Comparison of ENCODE assay signal across 8 cellular contexts in the genomic region with DNA sequence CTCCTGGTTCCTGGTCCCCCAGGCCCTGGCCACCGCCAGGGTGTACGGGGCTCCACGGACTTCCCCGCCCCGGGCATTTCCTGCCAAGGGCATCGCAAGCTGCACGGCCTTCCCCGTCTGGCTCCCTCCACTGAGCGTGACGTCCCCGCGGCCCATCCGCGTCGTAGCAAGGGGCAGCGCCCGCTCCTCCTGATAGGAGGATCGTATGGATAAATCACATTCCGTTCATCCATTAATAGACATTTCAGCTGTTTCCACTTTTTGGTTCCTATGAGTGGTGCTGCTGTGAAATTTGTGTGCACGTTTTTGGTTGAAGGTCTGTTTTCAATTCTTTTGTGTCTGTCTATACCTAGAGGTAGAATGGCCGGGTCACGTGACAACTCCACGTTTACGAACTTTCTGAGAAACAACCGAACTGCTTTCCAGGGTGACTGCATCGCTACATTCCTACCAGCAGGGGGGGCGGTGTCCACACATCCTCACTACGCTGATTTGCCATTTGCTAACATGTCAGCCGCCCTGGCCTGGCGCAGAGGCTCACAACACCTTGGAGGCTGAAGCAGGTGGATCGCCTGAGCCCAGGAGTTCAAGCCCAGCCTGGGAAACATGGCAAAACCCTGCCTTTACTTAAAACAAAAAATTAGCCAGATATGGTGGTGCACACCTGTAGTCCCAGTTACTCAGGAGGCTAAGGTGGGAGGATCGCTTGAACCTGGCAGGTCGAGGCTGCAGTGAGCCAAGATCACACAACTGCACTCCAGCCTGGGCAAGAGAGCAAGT. TPM values are rescaled to one million over a fixed set of nuclear protein-coding genes. Genes with fewer than 3 reads are reported as not detected.
DNase-seq lines count a peak whose midpoint lies in the region; ATAC-seq, FAIRE-seq and TF ChIP-seq lines count a peak whose summit lies in the region.

No MANE protein-coding gene starts in this region.

- H2BK12ac ChIP-seq in trophoblast cell (ENCODE audit: low read length): no peak overlapping the region

- no peak overlapping the region for H2BK120ac ChIP-seq in trophoblast cell (ENCODE audit: insufficient read depth, low read length, poor library complexity)

- FAIRE-seq in frontal cortex (lab: Jason Lieb, UNC): no peak

- H3K9me3 ChIP-seq in SJCRH30 (replicated peaks): no peaks in the 10 kb centered on the region
- peaks cover 7% of the 10 kb centered on the region for H3K9me3 ChIP-seq in trophoblast cell (ENCODE audit: insufficient read depth, low read depth, low read length)
- no peaks in the 10 kb centered on the region for H3K9me3 ChIP-seq in upper lobe of left lung

- peak overlapping the region; percentile 30 to 78 (median 56) for H3K4me3 Mint-ChIP-seq in IgD-negative memory B cell

- no peak overlapping the region for H4K91ac ChIP-seq in trophoblast cell (ENCODE audit: low read depth, low read length)

- no peak overlapping the region for H3K14ac ChIP-seq in trophoblast cell (ENCODE audit: low read length)

- H3K9ac ChIP-seq in trophoblast cell (ENCODE audit: low read length): no peak overlapping the region

- H3K4me1 ChIP-seq in SJCRH30 (no peaks in the 10 kb centered on the region), trophoblast cell (ENCODE audit: control insufficient read depth in 1 of 2, insufficient read depth in 2 of 2, low read length in 2 of 2) (no peaks in the 10 kb centered on the region), upper lobe of left lung (peaks cover 0 to 6% (median 2%) of the 10 kb centered on the region in 4 donors)

- ATAC-seq in upper lobe of left lung (ENCODE audit: low FRiP score in 2 of 2): peak in 1 of 2 donors; percentile 66
- no peak for ATAC-seq in GM19395 (IDR thresholded peaks at IDR 0.05; ENCODE audit: unreplicated experiment)

- no peak overlapping the region for H2AK5ac ChIP-seq in trophoblast cell (ENCODE audit: low read length)

- no peak for TF ChIP-seq EP300 in upper lobe of left lung (IDR thresholded peaks at IDR 0.05)

- no peak overlapping the region for H3K4me3 ChIP-seq in SJCRH30
- no peak overlapping the region for H3K4me3 ChIP-seq in trophoblast cell (ENCODE audit: low read depth, low read length)
- no peak overlapping the region for H3K4me3 ChIP-seq in upper lobe of left lung

- H2AFZ ChIP-seq in trophoblast cell (ENCODE audit: insufficient read depth, low read length, poor library complexity): no peak overlapping the region

- no peak overlapping the region for H2BK5ac ChIP-seq in trophoblast cell (ENCODE audit: low read depth, low read length, poor library complexity)

- H3K9me3 Mint-ChIP-seq in IgD-negative memory B cell: peaks cover 0 to 3% (median 0%) of the 10 kb centered on the region in 3 donors

- no peak overlapping the region for H3K4ac ChIP-seq in trophoblast cell (ENCODE audit: low read depth, low read length)

- H3K27ac Mint-ChIP-seq in IgD-negative memory B cell: peak overlapping the region in 1 of 3 donors; percentile 68

- peaks cover 12% of the 10 kb centered on the region for H3K27me3 Mint-ChIP-seq in IgD-negative memory B cell

- H3K36me3 Mint-ChIP-seq in IgD-negative memory B cell: no peaks in the 10 kb centered on the region

- H3K27ac ChIP-seq in SJCRH30 (no peak overlapping the region), trophoblast cell (ENCODE audit: low read depth, low read length) (no peak overlapping the region), upper lobe of left lung (no peak overlapping the region)

- H3K79me2 ChIP-seq in trophoblast cell (ENCODE audit: control insufficient read depth, insufficient read depth, low read length, poor library complexity): no peaks in the 10 kb centered on the region

- H3K36me3 ChIP-seq in SJCRH30 (no peaks in the 10 kb centered on the region), trophoblast cell (ENCODE audit: control insufficient read depth in 1 of 2, insufficient read depth in 2 of 2, low read length in 2 of 2) (no peaks in the 10 kb centered on the region), upper lobe of left lung (no peaks in the 10 kb centered on the region)

- no peak overlapping the region for H3K23ac ChIP-seq in trophoblast cell (ENCODE audit: low read length)

- DNase-seq in DMS114 treated with DMSO at 0.1 percent for 48 hours (lab: John Stamatoyannopoulos, UW; ENCODE audit: unreplicated experiment): peak; percentile 41
- peak; percentile 78 to 89 for DNase-seq in SJCRH30
- DNase-seq in activated effector memory CD4-positive, alpha-beta T cell treated with Interleukin-2 at 50 U/mL for 16 hours: peak; percentile 62
- peak; percentile 81 to 86 for DNase-seq in frontal cortex (ENCODE audit: low spot score in 2 of 2)
- peak; percentile 30 to 45 for DNase-seq in trophoblast cell
- peak; percentile 67 to 79 for DNase-seq in upper lobe of left lung

- H3K27me3 ChIP-seq in SJCRH30: peaks cover 25% of the 10 kb centered on the region
- H3K27me3 ChIP-seq in trophoblast cell (ENCODE audit: insufficient read depth, low read length): no peaks in the 10 kb centered on the region
- H3K27me3 ChIP-seq in upper lobe of left lung: no peaks in the 10 kb centered on the region

- no peaks in the 10 kb centered on the region for H3K79me1 ChIP-seq in trophoblast cell (ENCODE audit: low read length)

- no peak overlapping the region for H3K4me2 ChIP-seq in trophoblast cell (ENCODE audit: low read length)

- H3K18ac ChIP-seq in trophoblast cell (ENCODE audit: low read length): no peak overlapping the region

- no peak for TF ChIP-seq POLR2A in upper lobe of left lung (IDR thresholded peaks at IDR 0.05)

- peaks cover 12 to 13% (median 13%) of the 10 kb centered on the region in 3 donors for H3K4me1 Mint-ChIP-seq in IgD-negative memory B cell

- TF ChIP-seq CTCF in upper lobe of left lung (IDR thresholded peaks at IDR 0.05): peak; percentile 56 to 83 (median 78)

- no peak overlapping the region for H4K12ac ChIP-seq in trophoblast cell (ENCODE audit: low read depth, low read length)

- WGBS in trophoblast cell (ENCODE audit: extremely low coverage, insufficient coverage, insufficient read length): no CpG with 5 or more reads among the region's 33 CpGs
- WGBS in upper lobe of left lung, 2 donors: 39 to 40% methylated on average over 29 to 30 of the region's 33 CpGs

- no peak overlapping the region for H4K8ac ChIP-seq in trophoblast cell (ENCODE audit: low read depth, low read length)

RNA-seq across cellular contexts. Expression of gene KCNQ2, which starts 37.7 kb away (rescaled TPM):
- 0.29 TPM for polyA plus RNA-seq in IgD-negative memory B cell
- total RNA-seq in SJCRH30 (2014; rRNA removed; shearing (Covaris generic)): not detected in 2 replicates
- total RNA-seq in frontal cortex: 159 TPM
- polyA plus RNA-seq in trophoblast cell (2013): 0.21 and 0.22 TPM in 2 replicates
- under 1 TPM in 1 of 6 donors, not detected in 5; 0.66 TPM for total RNA-seq in upper lobe of left lung

Comparison
In these comparisons a context has a peak if more than half of its experiments do, and no peak if none do; other contexts are left out.
1. RNA of gene KCNQ2, which starts 37.7 kb away (total RNA-seq): 159 TPM in frontal cortex (single experiment); not detected in SJCRH30 and 0.66 TPM in upper lobe of left lung; every median in the first group is over 10 times any median in the second.
2. Peak in every context shown above with its lines, with median percentiles within 50 percentile points of each other: DNase-seq.